ENCODE assay signal across 8 cellular contexts in the genomic region with DNA sequence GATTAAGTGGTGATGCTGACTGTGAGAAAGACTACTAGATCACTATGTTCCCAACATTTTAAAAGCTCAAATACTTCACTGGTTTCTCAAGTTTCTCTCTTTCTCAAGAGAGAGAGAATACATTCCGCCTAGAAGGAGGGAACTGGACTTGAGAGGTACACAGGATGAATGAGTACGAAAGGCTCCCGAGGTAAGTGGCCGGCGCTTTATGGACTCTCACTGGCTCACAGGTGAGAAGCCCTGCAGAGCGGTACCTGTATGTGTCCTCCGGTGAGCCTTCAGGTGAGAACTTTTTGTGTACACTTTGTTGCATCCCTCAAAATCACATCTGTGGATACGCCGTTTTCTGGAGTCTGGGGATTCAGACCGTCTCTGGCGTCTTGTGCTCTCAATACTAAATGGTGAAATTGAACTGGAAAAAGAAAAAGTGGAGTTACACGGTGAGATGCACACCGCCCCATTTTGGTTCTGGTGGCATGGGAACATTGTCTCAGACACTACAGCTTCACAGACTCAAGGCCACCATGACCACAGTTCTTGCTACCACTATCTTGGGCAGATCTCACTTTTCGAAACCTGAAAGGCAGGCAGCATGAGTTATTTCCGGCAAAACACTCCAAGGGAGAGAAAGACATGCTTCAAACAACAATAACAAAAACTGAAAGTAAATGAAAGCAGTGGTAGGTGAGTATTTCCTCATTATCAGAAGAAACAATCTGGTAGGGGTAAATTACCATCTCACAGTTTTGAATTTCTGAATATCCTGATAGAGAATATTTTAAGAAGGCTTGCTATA.
DNase-seq lines count a peak whose midpoint lies in the region; ATAC-seq and TF ChIP-seq lines count a peak whose summit lies in the region.

No MANE protein-coding gene starts in this region.

- TF ChIP-seq CTCF in hepatocyte (IDR thresholded peaks at IDR 0.05; ENCODE audit: poor library complexity) (no peak), nephron progenitor cell (IDR thresholded peaks at IDR 0.05) (no peak)

- intact Hi-C loops in head of caudate nucleus (cut with DNase I) = no loop called here

- no peaks in the 10 kb centered on the region for H3K9me3 ChIP-seq in hepatocyte (ENCODE audit: low read depth)

- H3K4me3 Mint-ChIP-seq in activated CD8-positive, alpha-beta memory T cell treated with anti-CD3 and anti-CD28 coated beads, Interleukin-2, amount 10 ng/mL, durations not matched to agents 7 days and 5 days = peak overlapping the region; percentile 59
- peak overlapping the region; percentile 81 for H3K4me3 Mint-ChIP-seq in natural killer cell treated with Interleukin-12 subunit alpha and Interleukin-12 subunit beta and Interleukin-15 and Interleukin-18, amount 100 ng/mL, for 72 hours
- H3K4me3 Mint-ChIP-seq in nephron progenitor cell = no peak overlapping the region

- DNase-seq in activated CD8-positive, alpha-beta memory T cell treated with anti-CD3 and anti-CD28 coated beads, Interleukin-2, amount 10 ng/mL, durations not matched to agents 7 days and 5 days = peak; percentile 88
- peak; percentile 69 for DNase-seq in natural killer cell treated with Interleukin-12 subunit alpha and Interleukin-12 subunit beta and Interleukin-15 and Interleukin-18, amount 100 ng/mL, for 72 hours (ENCODE audit: low spot score)
- DNase-seq in hepatocyte (ENCODE audit: low spot score) = no peak
- DNase-seq in nephron progenitor cell = no peak
- DNase-seq in NCI-H1092 (lab: John Stamatoyannopoulos, UW) = no peak
- no peak for DNase-seq in head of caudate nucleus

- CTCF ChIA-PET in activated CD8-positive, alpha-beta memory T cell treated with anti-CD3 and anti-CD28 coated beads, Interleukin-2, amount 10 ng/mL, durations not matched to agents 7 days and 5 days (lab: Charles Lee) = interaction anchor here (1.2 kb wide), 1 partner anchor 12 kb away, joined by 3 read pairs; no protein-coding TSS in a partner anchor

- H4K20me1 ChIP-seq in hepatocyte (ENCODE audit: insufficient read depth, poor library complexity, severe bottlenecking) = no peaks in the 10 kb centered on the region

- no peaks in the 10 kb centered on the region for H3K27me3 Mint-ChIP-seq in activated CD8-positive, alpha-beta memory T cell treated with anti-CD3 and anti-CD28 coated beads, Interleukin-2, amount 10 ng/mL, durations not matched to agents 7 days and 5 days
- no peaks in the 10 kb centered on the region for H3K27me3 Mint-ChIP-seq in natural killer cell treated with Interleukin-12 subunit alpha and Interleukin-12 subunit beta and Interleukin-15 and Interleukin-18, amount 100 ng/mL, for 72 hours
- no peaks in the 10 kb centered on the region for H3K27me3 Mint-ChIP-seq in nephron progenitor cell (ENCODE audit: low read depth, poor library complexity)

- H3K4me1 Mint-ChIP-seq in activated CD8-positive, alpha-beta memory T cell treated with anti-CD3 and anti-CD28 coated beads, Interleukin-2, amount 10 ng/mL, durations not matched to agents 7 days and 5 days = peaks cover 43% of the 10 kb centered on the region
- peaks cover 43 to 55% of the 10 kb centered on the region in 2 donors for H3K4me1 Mint-ChIP-seq in natural killer cell treated with Interleukin-12 subunit alpha and Interleukin-12 subunit beta and Interleukin-15 and Interleukin-18, amount 100 ng/mL, for 72 hours (ENCODE audit: low read depth in 2 of 2)
- H3K4me1 Mint-ChIP-seq in nephron progenitor cell = no peaks in the 10 kb centered on the region

- no peaks in the 10 kb centered on the region for H3K9me2 ChIP-seq in hepatocyte (replicated peaks; ENCODE audit: insufficient read depth)

- H3K4me2 ChIP-seq in hepatocyte = no peak overlapping the region

- H3K27ac Mint-ChIP-seq in activated CD8-positive, alpha-beta memory T cell treated with anti-CD3 and anti-CD28 coated beads, Interleukin-2, amount 10 ng/mL, durations not matched to agents 7 days and 5 days = peak overlapping the region; percentile 81
- H3K27ac Mint-ChIP-seq in natural killer cell treated with Interleukin-12 subunit alpha and Interleukin-12 subunit beta and Interleukin-15 and Interleukin-18, amount 100 ng/mL, for 72 hours = peak overlapping the region; percentile 76 to 77
- H3K27ac Mint-ChIP-seq in nephron progenitor cell = no peak overlapping the region

- peak; percentile 69 for ATAC-seq in GM18519 (IDR thresholded peaks at IDR 0.05; ENCODE audit: low FRiP score, unreplicated experiment)
- ATAC-seq in HG03039 (IDR thresholded peaks at IDR 0.05; ENCODE audit: unreplicated experiment) = peak; percentile 66
- ATAC-seq in activated CD8-positive, alpha-beta memory T cell treated with anti-CD3 and anti-CD28 coated beads, Interleukin-2, amount 10 ng/mL, durations not matched to agents 7 days and 5 days = peak; percentile 93
- ATAC-seq in natural killer cell treated with Interleukin-12 subunit alpha and Interleukin-12 subunit beta and Interleukin-15 and Interleukin-18, amount 100 ng/mL, for 72 hours = peak; percentile 86 to 87

- H3K36me3 ChIP-seq in hepatocyte (replicated peaks; ENCODE audit: insufficient read depth, low read depth) = no peaks in the 10 kb centered on the region

- peaks cover 24% of the 10 kb centered on the region for H3K36me3 Mint-ChIP-seq in activated CD8-positive, alpha-beta memory T cell treated with anti-CD3 and anti-CD28 coated beads, Interleukin-2, amount 10 ng/mL, durations not matched to agents 7 days and 5 days
- peaks cover 11% of the 10 kb centered on the region for H3K36me3 Mint-ChIP-seq in natural killer cell treated with Interleukin-12 subunit alpha and Interleukin-12 subunit beta and Interleukin-15 and Interleukin-18, amount 100 ng/mL, for 72 hours
- H3K36me3 Mint-ChIP-seq in nephron progenitor cell (ENCODE audit: low read depth) = peaks cover 31% of the 10 kb centered on the region

- no peak overlapping the region for H2AFZ ChIP-seq in hepatocyte

- no peak overlapping the region for H3K27ac ChIP-seq in hepatocyte

- 98% methylated on average over 15 of the region's 15 CpGs for WGBS in hepatocyte (ENCODE audit: low lambda C conversion rate, missing lambda C conversion rate)

- no peaks in the 10 kb centered on the region for H3K79me2 ChIP-seq in hepatocyte

- H3K4me1 ChIP-seq in hepatocyte (ENCODE audit: insufficient read depth) = peaks cover 4% of the 10 kb centered on the region

- no peaks in the 10 kb centered on the region for H3K27me3 ChIP-seq in hepatocyte

- H3K9me3 Mint-ChIP-seq in activated CD8-positive, alpha-beta memory T cell treated with anti-CD3 and anti-CD28 coated beads, Interleukin-2, amount 10 ng/mL, durations not matched to agents 7 days and 5 days (ENCODE audit: low read depth) = no peaks in the 10 kb centered on the region
- no peaks in the 10 kb centered on the region for H3K9me3 Mint-ChIP-seq in natural killer cell treated with Interleukin-12 subunit alpha and Interleukin-12 subunit beta and Interleukin-15 and Interleukin-18, amount 100 ng/mL, for 72 hours
- no peaks in the 10 kb centered on the region for H3K9me3 Mint-ChIP-seq in nephron progenitor cell

- no peak overlapping the region for H3K4me3 ChIP-seq in hepatocyte

Comparison
In these comparisons a context has a peak if more than half of its experiments do, and no peak if none do; other contexts are left out.
1. DNase-seq: peak in activated CD8-positive, alpha-beta memory T cell treated with anti-CD3 and anti-CD28 coated beads, Interleukin-2, amount 10 ng/mL, durations not matched to agents 7 days and 5 days (single experiment) and natural killer cell treated with Interleukin-12 subunit alpha and Interleukin-12 subunit beta and Interleukin-15 and Interleukin-18, amount 100 ng/mL, for 72 hours (single experiment); none in hepatocyte (single experiment), nephron progenitor cell (single experiment), NCI-H1092 (single experiment) and head of caudate nucleus (0 of 42).
2. Peak in every context shown above with its lines, with median percentiles within 50 percentile points of each other: ATAC-seq.